ENCODE assay signal across 20 cellular contexts in the genomic region with DNA sequence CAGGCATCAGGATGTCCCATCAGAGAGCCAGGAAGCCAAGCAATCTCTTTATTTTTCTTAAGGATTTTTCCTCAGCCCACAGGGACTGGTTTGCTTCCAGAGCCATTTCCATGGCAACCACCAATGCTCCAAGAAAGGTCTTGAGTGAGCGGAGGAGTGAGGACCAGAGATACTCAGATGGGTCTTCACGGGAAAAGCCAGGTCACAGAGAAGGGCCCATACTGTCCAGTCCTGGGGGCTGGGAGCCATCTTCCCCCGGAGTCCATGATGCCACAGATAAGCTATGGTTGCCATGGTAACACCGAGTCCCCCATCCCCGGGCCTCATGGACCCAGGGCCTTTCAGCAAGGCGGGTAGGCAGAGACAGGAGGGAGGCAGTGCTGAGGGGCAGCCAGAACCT. TPM values are rescaled to one million over a fixed set of nuclear protein-coding genes. Genes with fewer than 3 reads are reported as not detected.
A peak's percentile ranks its signal among the peaks of the same experiment; 100 is the strongest.
DNase-seq lines count a peak whose midpoint lies in the region; TF ChIP-seq lines count a peak whose summit lies in the region.
"Had no signal": no experiment of that assay in that cellular context is flagged by ENCODE, and none has a peak within 500 bp of the region (broad histone marks: within the 10 kb centered on the region; RNA-seq: fewer than 3 reads in every experiment).

No MANE protein-coding gene starts in this region.

- no peaks in the 10 kb centered on the region for H3K36me3 Mint-ChIP-seq in activated CD4-positive, alpha-beta memory T cell treated with anti-CD3 and anti-CD28 coated beads, Interleukin-2, amount 10 ng/mL, durations not matched to agents 7 days and 5 days (ENCODE audit: low read depth)
- H3K36me3 Mint-ChIP-seq: activated naive CD4-positive, alpha-beta T cell treated with anti-CD3 and anti-CD28 coated beads, Interleukin-2, amount 50 U/mL, for 72 hours; stimulated activated effector memory CD8-positive, alpha-beta T cell treated with anti-CD3 and anti-CD28 coated beads, Interleukin-12 subunit alpha, Interleukin-12 subunit beta, amount 100 ng/mL, for 72 hours had no signal

- CTCF ChIA-PET in activated CD4-positive, alpha-beta memory T cell treated with anti-CD3 and anti-CD28 coated beads, Interleukin-2, amount 10 ng/mL, durations not matched to agents 7 days and 5 days (lab: Charles Lee): interaction anchor here (1.2 kb wide), 1 partner anchor 31 kb away, joined by 3 read pairs; no protein-coding TSS in a partner anchor

- H3K4me3 ChIP-seq in astrocyte of the cerebellum (ENCODE audit: low read depth, low read length): no peak overlapping the region
- no peak overlapping the region for H3K4me3 ChIP-seq in fibroblast of mammary gland (ENCODE audit: control insufficient read depth, low read depth, low read length)
- H3K4me3 ChIP-seq: cardiac muscle cell, esophagus muscularis mucosa, HAP-1, left ventricle myocardium inferior, mucosa of descending colon had no signal

- in situ Hi-C loops in astrocyte of the cerebellum (cut with HindIII; ENCODE audit: low sequenced_read_pairs): no loop called here

- no peak overlapping the region for H3K27ac Mint-ChIP-seq in activated CD4-positive, alpha-beta memory T cell treated with anti-CD3 and anti-CD28 coated beads, Interleukin-2, amount 10 ng/mL, durations not matched to agents 7 days and 5 days
- H3K27ac Mint-ChIP-seq: activated naive CD4-positive, alpha-beta T cell treated with anti-CD3 and anti-CD28 coated beads, Interleukin-2, amount 50 U/mL, for 72 hours; activated T-helper 1 cell treated with anti-CD3 and anti-CD28 coated beads, Interleukin-12 subunit alpha, Interleukin-12 subunit beta, Interleukin-2, Interleukin-4 antibody, amounts not matched to agents 30 ng/mL and 10 ng/mL and 1 ng/mL, durations not matched to agents 14 hours and 24 hours and 36 hours; B cell; stimulated activated effector memory CD8-positive, alpha-beta T cell treated with anti-CD3 and anti-CD28 coated beads, Interleukin-12 subunit alpha, Interleukin-12 subunit beta, amount 100 ng/mL, for 72 hours had no signal

- POLR2A ChIA-PET in activated CD4-positive, alpha-beta memory T cell treated with anti-CD3 and anti-CD28 coated beads, Interleukin-2, amount 10 ng/mL, durations not matched to agents 7 days and 5 days (lab: Charles Lee): no interaction called here

- peaks cover 38% of the 10 kb centered on the region for H3K4me1 Mint-ChIP-seq in activated CD4-positive, alpha-beta memory T cell treated with anti-CD3 and anti-CD28 coated beads, Interleukin-2, amount 10 ng/mL, durations not matched to agents 7 days and 5 days

- H3K4me3 Mint-ChIP-seq in activated CD4-positive, alpha-beta memory T cell treated with anti-CD3 and anti-CD28 coated beads, Interleukin-2, amount 10 ng/mL, durations not matched to agents 7 days and 5 days: no peak overlapping the region
- H3K4me3 Mint-ChIP-seq: activated T-helper 1 cell treated with anti-CD3 and anti-CD28 coated beads, Interleukin-12 subunit alpha, Interleukin-12 subunit beta, Interleukin-2, Interleukin-4 antibody, amounts not matched to agents 30 ng/mL and 10 ng/mL and 1 ng/mL, durations not matched to agents 14 hours and 24 hours and 36 hours; B cell; stimulated activated effector memory CD8-positive, alpha-beta T cell treated with anti-CD3 and anti-CD28 coated beads, Interleukin-12 subunit alpha, Interleukin-12 subunit beta, amount 100 ng/mL, for 72 hours had no signal

- peaks cover 6% of the 10 kb centered on the region for H3K27me3 Mint-ChIP-seq in activated CD4-positive, alpha-beta memory T cell treated with anti-CD3 and anti-CD28 coated beads, Interleukin-2, amount 10 ng/mL, durations not matched to agents 7 days and 5 days

- no peaks in the 10 kb centered on the region for H3K9me3 Mint-ChIP-seq in activated CD4-positive, alpha-beta memory T cell treated with anti-CD3 and anti-CD28 coated beads, Interleukin-2, amount 10 ng/mL, durations not matched to agents 7 days and 5 days
- H3K9me3 Mint-ChIP-seq: activated naive CD4-positive, alpha-beta T cell treated with anti-CD3 and anti-CD28 coated beads, Interleukin-2, amount 50 U/mL, for 72 hours; activated T-helper 1 cell treated with anti-CD3 and anti-CD28 coated beads, Interleukin-12 subunit alpha, Interleukin-12 subunit beta, Interleukin-2, Interleukin-4 antibody, amounts not matched to agents 30 ng/mL and 10 ng/mL and 1 ng/mL, durations not matched to agents 14 hours and 24 hours and 36 hours; stimulated activated effector memory CD8-positive, alpha-beta T cell treated with anti-CD3 and anti-CD28 coated beads, Interleukin-12 subunit alpha, Interleukin-12 subunit beta, amount 100 ng/mL, for 72 hours had no signal

- TF ChIP-seq CTCF in astrocyte of the cerebellum (IDR thresholded peaks at IDR 0.05; ENCODE audit: low read depth, low read length, missing control alignments) (no peak), fibroblast of mammary gland (conservative IDR thresholded peaks at IDR 0.05; ENCODE audit: control insufficient read depth, insufficient read depth, low read depth, low read length) (no peak)

- peak; percentile 36 for DNase-seq in LHCN-M2 (ENCODE audit: low read depth)
- DNase-seq in astrocyte of the cerebellum (ENCODE audit: low read depth): peak; percentile 16
- DNase-seq in fibroblast of mammary gland (ENCODE audit: low read depth): peak; percentile 25
- peak; percentile 66 for DNase-seq in retina
- DNase-seq in activated CD4-positive, alpha-beta memory T cell treated with anti-CD3 and anti-CD28 coated beads, Interleukin-2, amount 10 ng/mL, durations not matched to agents 7 days and 5 days: no peak
- DNase-seq in T-helper 1 cell: no peak
- no peak for DNase-seq in DMS114 treated with DMSO at 0.1 percent for 48 hours (lab: John Stamatoyannopoulos, UW; ENCODE audit: unreplicated experiment)
- DNase-seq: effector memory CD4-positive, alpha-beta T cell; left ventricle myocardium inferior; mucosa of descending colon; NCI-H187; right cardiac atrium; trophoblast cell had no signal

RNA-seq across cellular contexts. Expression of a gene that starts 28.6 kb away (rescaled TPM):
- total RNA-seq in LHCN-M2 (2014; rRNA removed): 15.4 and 17.1 TPM in 2 replicates
- polyA plus RNA-seq in LHCN-M2 (2012): 8.9 TPM
- not detected for total RNA-seq in activated CD4-positive, alpha-beta memory T cell treated with anti-CD3 and anti-CD28 coated beads, Interleukin-2, amount 10 ng/mL, durations not matched to agents 7 days and 5 days
- total RNA-seq: activated naive CD4-positive, alpha-beta T cell treated with anti-CD3 and anti-CD28 coated beads, Interleukin-2, amount 50 U/mL, for 72 hours; activated T-helper 1 cell treated with anti-CD3 and anti-CD28 coated beads, Interleukin-12 subunit alpha, Interleukin-12 subunit beta, Interleukin-2, Interleukin-4 antibody, amounts not matched to agents 30 ng/mL and 10 ng/mL and 1 ng/mL, durations not matched to agents 14 hours and 24 hours and 36 hours; cardiac muscle cell had no signal

Comparison
In these comparisons a context has a peak if more than half of its experiments do, and no peak if none do; other contexts are left out.
1. DNase-seq: peak in LHCN-M2 (single experiment), astrocyte of the cerebellum (single experiment), fibroblast of mammary gland (single experiment) and retina (single experiment); none in activated CD4-positive, alpha-beta memory T cell treated with anti-CD3 and anti-CD28 coated beads, Interleukin-2, amount 10 ng/mL, durations not matched to agents 7 days and 5 days (single experiment), T-helper 1 cell (0 of 5) and DMS114 treated with DMSO at 0.1 percent for 48 hours (single experiment).
2. RNA of a gene that starts 28.6 kb away (total RNA-seq): 15.4 to 17.1 TPM in LHCN-M2; not detected in activated CD4-positive, alpha-beta memory T cell treated with anti-CD3 and anti-CD28 coated beads, Interleukin-2, amount 10 ng/mL, durations not matched to agents 7 days and 5 days; every median in the first group is over 10 times any median in the second.